8 cellular contexts compared by ENCODE assay signal in the genomic region with DNA sequence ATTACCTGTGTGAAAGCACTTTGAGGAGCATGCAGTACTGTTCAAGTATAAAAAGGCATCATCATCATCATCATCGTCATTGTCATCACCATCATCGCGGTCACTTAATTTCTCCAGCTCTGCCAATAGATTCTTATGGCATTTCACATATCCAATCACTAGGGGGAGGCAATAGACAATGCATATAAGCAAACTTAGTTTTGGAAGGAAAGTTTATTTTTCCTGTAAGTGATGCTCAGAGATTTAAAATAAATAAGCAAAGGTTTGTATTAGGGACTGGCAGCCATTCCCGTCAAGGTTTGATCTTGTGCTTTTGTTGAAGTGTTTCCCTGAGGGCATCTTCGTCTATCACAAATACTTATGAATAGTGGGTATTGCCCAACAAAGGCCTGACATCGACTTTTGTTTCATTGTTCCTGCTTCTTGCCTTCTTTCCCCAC.
DNase-seq lines count a peak whose midpoint lies in the region; ATAC-seq, FAIRE-seq and TF ChIP-seq lines count a peak whose summit lies in the region.

No MANE protein-coding gene starts in this region.

- peak; percentile 86 for TF ChIP-seq CTCF in A549 (IDR thresholded peaks at IDR 0.05)
- TF ChIP-seq CTCF in mucosa of descending colon (IDR thresholded peaks at IDR 0.05) = no peak

- no peak for TF ChIP-seq EP300 in A549 (IDR thresholded peaks at IDR 0.05)

- H3K4me1 ChIP-seq in A549 (peaks cover 18% of the 10 kb centered on the region), mucosa of descending colon (ENCODE audit: low read depth) (no peaks in the 10 kb centered on the region)

- no peaks in the 10 kb centered on the region for H3K36me3 ChIP-seq in mucosa of descending colon (ENCODE audit: low read depth)

- 0 out of 3 replicates have a peak overlapping the region, but pooled peaks have one; percentile 9 for H3K4me2 ChIP-seq in A549

- FAIRE-seq in A549 (lab: Jason Lieb, UNC) = peak; percentile 81
- peak; percentile 72 for FAIRE-seq in GM12891 (lab: Jason Lieb, UNC)

- DNase-seq in A549 (ENCODE audit: low read depth in 1 of 2, low spot score in 1 of 2) (peak; percentile 41 to 61), GM12891 (ENCODE audit: insufficient read length, low spot score) (no peak), NCI-H69 (lab: John Stamatoyannopoulos, UW) (peak; percentile 69), dedifferentiated amniotic fluid mesenchymal stem cell (ENCODE audit: extremely low spot score) (peak; percentile 82), mucosa of descending colon (no peak), SKM-1 treated with dmso at 0.1 percent for 144 hours (lab: John Stamatoyannopoulos, UW; ENCODE audit: unreplicated experiment) (no peak), cortex of kidney (lab: John Stamatoyannopoulos, UW) (no peak)
- no peak for DNase-seq in effector CD8-positive, alpha-beta T cell (lab: John Stamatoyannopoulos, UW)

- ATAC-seq in A549 (peak; percentile 56 to 77; a peak in 4 of 6 replicates), mucosa of descending colon (peak; percentile 56)

- 42% methylated on average over 6 of the region's 6 CpGs for WGBS in A549 (ENCODE audit: missing lambda C conversion rate)

- TF ChIP-seq RAD21 in A549 (conservative IDR thresholded peaks at IDR 0.05 in 1 of 2, IDR thresholded peaks at IDR 0.05 in 1 of 2) = peak; percentile 90 to 94

- no peaks in the 10 kb centered on the region for H3K9me3 ChIP-seq in A549
- no peaks in the 10 kb centered on the region for H3K9me3 ChIP-seq in mucosa of descending colon

- H3K4me3 ChIP-seq in A549 (no peak overlapping the region), mucosa of descending colon (no peak overlapping the region)

- POLR2A ChIA-PET in A549 (lab: Yijun Ruan, JAX) = no interaction called here

- CTCF ChIA-PET in A549 (lab: Yijun Ruan, JAX) = interaction anchor here (0.6 to 6.8 kb wide), 12 partner anchors 22 to 778 kb away, joined by 3 to 41 read pairs (median 3); no protein-coding TSS in a partner anchor

- TF ChIP-seq POLR2A in A549 (IDR thresholded peaks at IDR 0.05; ENCODE audit: low read length) (no peak), GM12891 (IDR thresholded peaks at IDR 0.05; ENCODE audit: low read depth, low read length) (no peak)

- H3K27ac ChIP-seq in A549 = peak overlapping the region in 1 of 2 experiments; percentile 34; a peak in 1 of 6 replicates

- intact Hi-C loops in mucosa of descending colon (cut with DNase I, micrococcal nuclease) = loop anchor here in 1 of 2 donors (10.0 kb wide), 1 partner anchor 627 kb away; no protein-coding TSS in a partner anchor

TF ChIP-seq in A549, 52 proteins besides CTCF, POLR2A, EP300 and RAD21:
- TF ChIP-seq ZNF302 (CRISPR knock-in tag; IDR thresholded peaks at IDR 0.05) (no peak), SMC3 (IDR thresholded peaks at IDR 0.05) (peak; percentile 85), CEBPB (IDR thresholded peaks at IDR 0.05) (peak in 1 of 2 experiments; percentile 42; a peak in 1 of 4 replicates), FOXS1 (CRISPR knock-in tag; IDR thresholded peaks at IDR 0.05) (0 out of 2 replicates have a peak, but pooled peaks have one; percentile 20)

TF ChIP-seq in GM12891, 5 proteins besides CTCF, POLR2A, EP300 and RAD21:
- TF ChIP-seq POLR2AphosphoS5 (IDR thresholded peaks at IDR 0.05; ENCODE audit: low read depth, low read length) = no peak
- no peak for TF ChIP-seq POU2F2 (IDR thresholded peaks at IDR 0.05; ENCODE audit: low read depth, low read length)
- no peak for TF ChIP-seq TAF1 (IDR thresholded peaks at IDR 0.05; ENCODE audit: low read depth, low read length)
- TF ChIP-seq SPI1 (IDR thresholded peaks at IDR 0.05; ENCODE audit: low read depth, low read length) = no peak
- TF ChIP-seq PAX5 (IDR thresholded peaks at IDR 0.05; ENCODE audit: insufficient read depth, low read length, severe bottlenecking) = no peak

Comparison
In these comparisons a context has a peak if more than half of its experiments do, and no peak if none do; other contexts are left out.
1. DNase-seq: peak in A549 (2 of 2), NCI-H69 (single experiment) and dedifferentiated amniotic fluid mesenchymal stem cell (single experiment); none in GM12891 (single experiment), mucosa of descending colon (0 of 3), SKM-1 treated with dmso at 0.1 percent for 144 hours (single experiment), effector CD8-positive, alpha-beta T cell (single experiment) and cortex of kidney (single experiment).